In genomic region chr14:32940711-32941667, GRCh38 we compare ENCODE assay signal across 1 cellular context.
TF ChIP-seq lines count a peak whose summit lies in the region.

No MANE protein-coding gene starts in this region.

TF ChIP-seq in WTC11, 78 proteins besides CTCF, POLR2A, EP300 and RAD21 (continued from another document):
- TF ChIP-seq USF1 (CRISPR knock-in tag; IDR thresholded peaks at IDR 0.05) (no peak), PRRX2 (CRISPR knock-in tag; IDR thresholded peaks at IDR 0.05) (no peak), ZNF232 (CRISPR knock-in tag; IDR thresholded peaks at IDR 0.05) (no peak), NR1H2 (CRISPR knock-in tag; IDR thresholded peaks at IDR 0.05) (no peak), ATF3 (CRISPR knock-in tag; conservative IDR thresholded peaks at IDR 0.05) (no peak), MXD4 (CRISPR knock-in tag; IDR thresholded peaks at IDR 0.05; ENCODE audit: borderline replicate concordance) (no peak), EMX1 (CRISPR knock-in tag; IDR thresholded peaks at IDR 0.05) (no peak), FOXP4 (CRISPR knock-in tag; IDR thresholded peaks at IDR 0.05) (no peak), CBFB (CRISPR knock-in tag; IDR thresholded peaks at IDR 0.05; ENCODE audit: low read depth) (no peak), E2F4 (CRISPR knock-in tag; IDR thresholded peaks at IDR 0.05; ENCODE audit: borderline replicate concordance, low read depth) (no peak)
